In the genomic region with DNA sequence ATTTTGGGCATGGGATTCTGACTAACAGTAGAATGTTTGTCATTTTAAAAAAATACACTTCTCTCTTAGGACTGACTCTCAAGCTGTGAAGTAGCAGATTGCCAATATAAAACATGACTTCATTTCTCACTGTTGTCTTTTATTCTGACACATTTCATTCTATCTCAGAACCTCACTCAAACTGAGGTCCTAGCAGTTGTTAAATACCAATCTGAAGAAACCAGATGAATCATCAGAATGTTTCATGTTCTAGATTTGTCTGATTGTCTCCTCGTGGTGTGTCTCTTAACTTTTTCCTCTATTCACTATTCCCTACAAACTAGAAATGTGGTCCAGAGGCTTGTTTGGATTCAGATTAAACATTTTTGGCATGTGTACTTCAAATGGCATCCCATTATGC, we compare ENCODE assay signal across 26 cellular contexts.
A peak's percentile ranks its signal among the peaks of the same experiment; 100 is the strongest.
DNase-seq lines count a peak whose midpoint lies in the region; ATAC-seq, FAIRE-seq and TF ChIP-seq lines count a peak whose summit lies in the region.
"Had no signal": no experiment of that assay in that cellular context is flagged by ENCODE, and none has a peak within 500 bp of the region (broad histone marks: within the 10 kb centered on the region; RNA-seq: fewer than 3 reads in every experiment).

No MANE protein-coding gene starts in this region.

- no peak overlapping the region for H3K27ac ChIP-seq in endodermal cell (ENCODE audit: low read depth, low read length)
- H3K27ac ChIP-seq: KMS-11, ovary, sigmoid colon had no signal

- ATAC-seq in activated CD4-positive, alpha-beta T cell treated with anti-CD3 and anti-CD28 coated beads for 36 hours: peak; percentile 19
- peak; percentile 31 for ATAC-seq in activated T-helper 17 cell treated with anti-CD3 and anti-CD28 coated beads, Interleukin-2, amount 50 U/mL, for 72 hours (replicated peaks)
- no peak for ATAC-seq in activated T-cell treated with anti-CD3 and anti-CD28 coated beads, Interleukin-2, amount 50 U/mL, for 4 hours

- no peaks in the 10 kb centered on the region for H3K36me3 Mint-ChIP-seq in activated CD4-positive, alpha-beta T cell treated with anti-CD3 and anti-CD28 coated beads for 36 hours (ENCODE audit: low read depth)
- H3K36me3 Mint-ChIP-seq in activated CD4-positive, alpha-beta T cell treated with anti-CD3 and anti-CD28 coated beads, Interleukin-2, amount 10 ng/mL, durations not matched to agents 24 days and 14 days (ENCODE audit: low read depth): no peaks in the 10 kb centered on the region
- no peaks in the 10 kb centered on the region for H3K36me3 Mint-ChIP-seq in activated T-helper 17 cell treated with anti-CD3 and anti-CD28 coated beads, Interleukin-2, amount 50 U/mL, for 72 hours (ENCODE audit: low read depth)
- H3K36me3 Mint-ChIP-seq in Calu3 (ENCODE audit: insufficient read depth, unreplicated experiment): no peaks in the 10 kb centered on the region
- H3K36me3 Mint-ChIP-seq in activated T-cell treated with anti-CD3 and anti-CD28 coated beads, Interleukin-2, amount 50 U/mL, for 4 hours (ENCODE audit: insufficient read depth): no peaks in the 10 kb centered on the region
- H3K36me3 Mint-ChIP-seq in endodermal cell (ENCODE audit: low read depth): no peaks in the 10 kb centered on the region
- H3K36me3 Mint-ChIP-seq: type B pancreatic cell had no signal

- no peaks in the 10 kb centered on the region for H3K9me3 Mint-ChIP-seq in activated CD4-positive, alpha-beta T cell treated with anti-CD3 and anti-CD28 coated beads for 36 hours (ENCODE audit: low read depth)
- no peaks in the 10 kb centered on the region for H3K9me3 Mint-ChIP-seq in activated CD4-positive, alpha-beta T cell treated with anti-CD3 and anti-CD28 coated beads, Interleukin-2, amount 10 ng/mL, durations not matched to agents 24 days and 14 days
- H3K9me3 Mint-ChIP-seq in activated T-helper 17 cell treated with anti-CD3 and anti-CD28 coated beads, Interleukin-2, amount 50 U/mL, for 72 hours: no peaks in the 10 kb centered on the region
- H3K9me3 Mint-ChIP-seq in Calu3 (ENCODE audit: low read depth, unreplicated experiment) (no peaks in the 10 kb centered on the region), endodermal cell (no peaks in the 10 kb centered on the region)
- no peaks in the 10 kb centered on the region for H3K9me3 Mint-ChIP-seq in activated T-cell treated with anti-CD3 and anti-CD28 coated beads, Interleukin-2, amount 50 U/mL, for 4 hours
- H3K9me3 Mint-ChIP-seq: stimulated activated naive CD8-positive, alpha-beta T cell treated with anti-CD3 and anti-CD28 coated beads, Interleukin-15, Interleukin-2, amounts not matched to agents 100 ng/mL and 50 ng/mL, for 24 hours; type B pancreatic cell had no signal

- no peak overlapping the region for H3K4me3 ChIP-seq in foreskin fibroblast (ENCODE audit: low read depth in 1 of 2, low read length in 2 of 2)
- H3K4me3 ChIP-seq in endodermal cell (ENCODE audit: low read length): no peak overlapping the region
- H3K4me3 ChIP-seq: lung, ovary, sigmoid colon had no signal

- FAIRE-seq in GM12891 (lab: Jason Lieb, UNC): no peak
- FAIRE-seq: islet of Langerhans, TTC549 had no signal

- intact Hi-C loops in activated CD4-positive, alpha-beta T cell treated with anti-CD3 and anti-CD28 coated beads for 36 hours (cut with DNase I, micrococcal nuclease): no loop called here
- intact Hi-C loops in activated CD4-positive, alpha-beta T cell treated with anti-CD3 and anti-CD28 coated beads, Interleukin-2, amount 10 ng/mL, durations not matched to agents 24 days and 14 days (cut with micrococcal nuclease): no loop called here
- intact Hi-C loops in Calu3 (cut with micrococcal nuclease; ENCODE audit: unreplicated experiment): no loop called here

- no peak for TF ChIP-seq POLR2A in GM12891 (IDR thresholded peaks at IDR 0.05; ENCODE audit: low read depth, low read length)

- no peak overlapping the region for H3K4me3 Mint-ChIP-seq in activated CD4-positive, alpha-beta T cell treated with anti-CD3 and anti-CD28 coated beads for 36 hours
- no peak overlapping the region for H3K4me3 Mint-ChIP-seq in activated CD4-positive, alpha-beta T cell treated with anti-CD3 and anti-CD28 coated beads, Interleukin-2, amount 10 ng/mL, durations not matched to agents 24 days and 14 days
- no peak overlapping the region for H3K4me3 Mint-ChIP-seq in activated T-helper 17 cell treated with anti-CD3 and anti-CD28 coated beads, Interleukin-2, amount 50 U/mL, for 72 hours
- H3K4me3 Mint-ChIP-seq in Calu3 (ENCODE audit: low read depth, unreplicated experiment) (no peak overlapping the region), endodermal cell (no peak overlapping the region)
- H3K4me3 Mint-ChIP-seq in activated T-cell treated with anti-CD3 and anti-CD28 coated beads, Interleukin-2, amount 50 U/mL, for 4 hours: no peak overlapping the region
- H3K4me3 Mint-ChIP-seq: naive B cell; stimulated activated naive CD8-positive, alpha-beta T cell treated with anti-CD3 and anti-CD28 coated beads, Interleukin-15, Interleukin-2, amounts not matched to agents 100 ng/mL and 50 ng/mL, for 24 hours; type B pancreatic cell had no signal

- H3K36me3 ChIP-seq in endodermal cell (ENCODE audit: control insufficient read depth, insufficient read depth, low read length): no peaks in the 10 kb centered on the region
- H3K36me3 ChIP-seq: ovary, sigmoid colon had no signal

- WGBS in endodermal cell (ENCODE audit: insufficient coverage in 1 of 2, insufficient read length in 1 of 2), 2 experiments: 82 to 83% methylated on average over 1 of the region's 1 CpG

- no peaks in the 10 kb centered on the region for H3K9me3 ChIP-seq in endodermal cell (ENCODE audit: control insufficient read depth, low read length)
- H3K9me3 ChIP-seq: ovary, sigmoid colon had no signal

- CTCF ChIA-PET in activated CD4-positive, alpha-beta T cell treated with anti-CD3 and anti-CD28 coated beads for 36 hours (lab: Charles Lee): no interaction called here
- CTCF ChIA-PET in Calu3 (lab: Charles Lee): no interaction called here

- no TSS peak for BruUV-seq in Calu3 (replicated peaks; lab: Mats Ljungman, UMichigan)

- no peak overlapping the region for H3K9ac ChIP-seq in endodermal cell (ENCODE audit: extremely low read depth, low read length, poor library complexity, severe bottlenecking)
- H3K9ac ChIP-seq: KMS-11 had no signal

- H3K27me3 Mint-ChIP-seq in activated CD4-positive, alpha-beta T cell treated with anti-CD3 and anti-CD28 coated beads for 36 hours: peaks cover 4% of the 10 kb centered on the region
- H3K27me3 Mint-ChIP-seq in activated CD4-positive, alpha-beta T cell treated with anti-CD3 and anti-CD28 coated beads, Interleukin-2, amount 10 ng/mL, durations not matched to agents 24 days and 14 days: no peaks in the 10 kb centered on the region
- peaks cover 10% of the 10 kb centered on the region for H3K27me3 Mint-ChIP-seq in activated T-helper 17 cell treated with anti-CD3 and anti-CD28 coated beads, Interleukin-2, amount 50 U/mL, for 72 hours
- H3K27me3 Mint-ChIP-seq in Calu3 (ENCODE audit: unreplicated experiment) (peaks cover 43% of the 10 kb centered on the region), endodermal cell (ENCODE audit: insufficient read depth) (no peaks in the 10 kb centered on the region)
- H3K27me3 Mint-ChIP-seq in activated T-cell treated with anti-CD3 and anti-CD28 coated beads, Interleukin-2, amount 50 U/mL, for 4 hours (ENCODE audit: low read depth): peaks cover 3% of the 10 kb centered on the region
- H3K27me3 Mint-ChIP-seq: naive B cell; stimulated activated naive CD8-positive, alpha-beta T cell treated with anti-CD3 and anti-CD28 coated beads, Interleukin-15, Interleukin-2, amounts not matched to agents 100 ng/mL and 50 ng/mL, for 24 hours; type B pancreatic cell had no signal

- H3K4me1 ChIP-seq in endodermal cell (ENCODE audit: control insufficient read depth, insufficient read depth, low read length): no peaks in the 10 kb centered on the region
- H3K4me1 ChIP-seq: sigmoid colon had no signal

- no peak overlapping the region for H3K27ac Mint-ChIP-seq in activated CD4-positive, alpha-beta T cell treated with anti-CD3 and anti-CD28 coated beads for 36 hours
- H3K27ac Mint-ChIP-seq in activated CD4-positive, alpha-beta T cell treated with anti-CD3 and anti-CD28 coated beads, Interleukin-2, amount 10 ng/mL, durations not matched to agents 24 days and 14 days: no peak overlapping the region
- no peak overlapping the region for H3K27ac Mint-ChIP-seq in activated T-helper 17 cell treated with anti-CD3 and anti-CD28 coated beads, Interleukin-2, amount 50 U/mL, for 72 hours
- H3K27ac Mint-ChIP-seq in Calu3 (ENCODE audit: unreplicated experiment): no peak overlapping the region
- no peak overlapping the region for H3K27ac Mint-ChIP-seq in endodermal cell
- H3K27ac Mint-ChIP-seq: naive B cell; stimulated activated naive CD8-positive, alpha-beta T cell treated with anti-CD3 and anti-CD28 coated beads, Interleukin-15, Interleukin-2, amounts not matched to agents 100 ng/mL and 50 ng/mL, for 24 hours; type B pancreatic cell had no signal

- TF ChIP-seq CTCF in foreskin fibroblast (IDR thresholded peaks at IDR 0.05; ENCODE audit: low read depth, low read length): no peak
- no peak for TF ChIP-seq CTCF in Calu3 (IDR thresholded peaks at IDR 0.05; ENCODE audit: unreplicated experiment)
- TF ChIP-seq CTCF in endodermal cell (conservative IDR thresholded peaks at IDR 0.05): no peak

- H3K27me3 ChIP-seq in endodermal cell (ENCODE audit: control insufficient read depth, insufficient read depth, low read length, poor library complexity, severe bottlenecking): no peaks in the 10 kb centered on the region
- H3K27me3 ChIP-seq: ovary, sigmoid colon had no signal

- POLR2A ChIA-PET in activated CD4-positive, alpha-beta T cell treated with anti-CD3 and anti-CD28 coated beads for 36 hours (lab: Charles Lee): no interaction called here

- no peaks in the 10 kb centered on the region for H3K4me1 Mint-ChIP-seq in activated CD4-positive, alpha-beta T cell treated with anti-CD3 and anti-CD28 coated beads for 36 hours
- H3K4me1 Mint-ChIP-seq in activated CD4-positive, alpha-beta T cell treated with anti-CD3 and anti-CD28 coated beads, Interleukin-2, amount 10 ng/mL, durations not matched to agents 24 days and 14 days: no peaks in the 10 kb centered on the region
- no peaks in the 10 kb centered on the region for H3K4me1 Mint-ChIP-seq in activated T-helper 17 cell treated with anti-CD3 and anti-CD28 coated beads, Interleukin-2, amount 50 U/mL, for 72 hours
- H3K4me1 Mint-ChIP-seq in Calu3 (ENCODE audit: low read depth, unreplicated experiment) (no peaks in the 10 kb centered on the region), endodermal cell (no peaks in the 10 kb centered on the region)
- no peaks in the 10 kb centered on the region for H3K4me1 Mint-ChIP-seq in activated T-cell treated with anti-CD3 and anti-CD28 coated beads, Interleukin-2, amount 50 U/mL, for 4 hours (ENCODE audit: low read depth)
- H3K4me1 Mint-ChIP-seq: naive B cell had no signal

- DNase-seq in activated CD4-positive, alpha-beta T cell treated with anti-CD3 and anti-CD28 coated beads for 36 hours: no peak
- DNase-seq in activated CD4-positive, alpha-beta T cell treated with anti-CD3 and anti-CD28 coated beads, Interleukin-2, amount 10 ng/mL, durations not matched to agents 24 days and 14 days: no peak
- DNase-seq in foreskin fibroblast (peak; percentile 23 to 46), Calu3 (no peak), GM12891 (ENCODE audit: insufficient read length, low spot score) (no peak), endodermal cell (no peak)
- DNase-seq in activated T-cell treated with anti-CD3 and anti-CD28 coated beads, Interleukin-2, amount 50 U/mL, for 4 hours: no peak
- DNase-seq: activated CD4-positive, alpha-beta T cell treated with anti-CD3 and anti-CD28 coated beads for 48 hours; activated CD8-positive, alpha-beta memory T cell treated with anti-CD3 and anti-CD28 coated beads, Interleukin-2, amount 50 U/mL, for 4 hours; activated effector memory CD4-positive, alpha-beta T cell treated with anti-CD3 and anti-CD28 coated beads, Interleukin-2, amount 50 U/mL, for 16 hours; amniotic stem cell; effector memory CD4-positive, alpha-beta T cell; naive B cell; NCI-H1092; NCI-H2081; NCI-H510A treated with DMSO at 0.1 percent for 48 hours; ovary; RPMI8226; sigmoid colon had no signal

Comparison
In these comparisons a context has a peak if more than half of its experiments do, and no peak if none do; other contexts are left out.
1. ATAC-seq: peak in activated CD4-positive, alpha-beta T cell treated with anti-CD3 and anti-CD28 coated beads for 36 hours (single experiment) and activated T-helper 17 cell treated with anti-CD3 and anti-CD28 coated beads, Interleukin-2, amount 50 U/mL, for 72 hours (single experiment); none in activated T-cell treated with anti-CD3 and anti-CD28 coated beads, Interleukin-2, amount 50 U/mL, for 4 hours (0 of 2).
2. DNase-seq: peak in foreskin fibroblast (2 of 2); none in activated CD4-positive, alpha-beta T cell treated with anti-CD3 and anti-CD28 coated beads for 36 hours (single experiment), activated CD4-positive, alpha-beta T cell treated with anti-CD3 and anti-CD28 coated beads, Interleukin-2, amount 10 ng/mL, durations not matched to agents 24 days and 14 days (single experiment), Calu3 (single experiment), activated T-cell treated with anti-CD3 and anti-CD28 coated beads, Interleukin-2, amount 50 U/mL, for 4 hours (single experiment), GM12891 (single experiment) and endodermal cell (single experiment).